In genomic region chr20:43681991-43682410, GRCh38 we compare ENCODE assay signal across 9 cellular contexts. TPM values are rescaled to one million over a fixed set of nuclear protein-coding genes. Genes with fewer than 3 reads are reported as not detected.
DNase-seq lines count a peak whose midpoint lies in the region; ATAC-seq, FAIRE-seq and TF ChIP-seq lines count a peak whose summit lies in the region.
"Had no signal": no experiment of that assay in that cellular context is flagged by ENCODE, and none has a peak within 500 bp of the region (broad histone marks: within the 10 kb centered on the region; RNA-seq: fewer than 3 reads in every experiment).

No MANE protein-coding gene starts in this region.

- H3K27ac Mint-ChIP-seq in natural killer cell = no peak overlapping the region
- H3K27ac Mint-ChIP-seq: activated naive CD4-positive, alpha-beta T cell treated with anti-CD3 and anti-CD28 coated beads, Interleukin-2, amount 50 U/mL, for 24 hours had no signal

- ATAC-seq in GM18909 (IDR thresholded peaks at IDR 0.05; ENCODE audit: poor library complexity, unreplicated experiment) (peak; percentile 95), HG02610 (IDR thresholded peaks at IDR 0.05; ENCODE audit: unreplicated experiment) (peak; percentile 92), natural killer cell (peak in 2 of 3 donors; percentile 38 to 56)

- TF ChIP-seq POLR2A in H54 (IDR thresholded peaks at IDR 0.05; ENCODE audit: low read depth, low read length) = no peak

- intact Hi-C loops in natural killer cell (cut with micrococcal nuclease) = no loop called here

- no peaks in the 10 kb centered on the region for H3K9me3 Mint-ChIP-seq in natural killer cell
- H3K9me3 Mint-ChIP-seq: activated naive CD4-positive, alpha-beta T cell treated with anti-CD3 and anti-CD28 coated beads, Interleukin-2, amount 50 U/mL, for 24 hours had no signal

- H3K4me3 Mint-ChIP-seq in natural killer cell = no peak overlapping the region
- H3K4me3 Mint-ChIP-seq: activated naive CD4-positive, alpha-beta T cell treated with anti-CD3 and anti-CD28 coated beads, Interleukin-2, amount 50 U/mL, for 24 hours had no signal

- DNase-seq in NCI-H2107 (lab: John Stamatoyannopoulos, UW) = peak; percentile 28
- no peak for DNase-seq in natural killer cell
- no peak for DNase-seq in NCI-H82 (lab: John Stamatoyannopoulos, UW)
- no peak for DNase-seq in H54 (ENCODE audit: insufficient read length, low spot score)
- DNase-seq in DMS153 (lab: John Stamatoyannopoulos, UW) = no peak
- no peak for DNase-seq in occipital lobe (lab: John Stamatoyannopoulos, UW)

- H3K27me3 Mint-ChIP-seq in natural killer cell (ENCODE audit: low read depth in 2 of 2) = no peaks in the 10 kb centered on the region
- H3K27me3 Mint-ChIP-seq: activated naive CD4-positive, alpha-beta T cell treated with anti-CD3 and anti-CD28 coated beads, Interleukin-2, amount 50 U/mL, for 24 hours had no signal

- no peak for FAIRE-seq in H54 (lab: Jason Lieb, UNC)

- no peaks in the 10 kb centered on the region for H3K4me1 Mint-ChIP-seq in natural killer cell
- H3K4me1 Mint-ChIP-seq: activated naive CD4-positive, alpha-beta T cell treated with anti-CD3 and anti-CD28 coated beads, Interleukin-2, amount 50 U/mL, for 24 hours had no signal

- no peak for TF ChIP-seq CTCF in natural killer cell (IDR thresholded peaks at IDR 0.05)

- no peaks in the 10 kb centered on the region for H3K36me3 Mint-ChIP-seq in natural killer cell
- H3K36me3 Mint-ChIP-seq: activated naive CD4-positive, alpha-beta T cell treated with anti-CD3 and anti-CD28 coated beads, Interleukin-2, amount 50 U/mL, for 24 hours had no signal

RNA-seq across cellular contexts. Expression of gene MYBL2, which starts 15.1 kb away (rescaled TPM):
- total RNA-seq in natural killer cell (1 to 10 TPM; 1.6 to 2.4 (median 1.7) TPM), occipital lobe (0.47 TPM)

RNA-seq across cellular contexts. Expression of gene GTSF1L, which starts 44.8 kb away (rescaled TPM):
- not detected for total RNA-seq in natural killer cell
- not detected for total RNA-seq in occipital lobe
